8 cellular contexts compared by ENCODE assay signal in genomic region chr18:11654736-11655604, GRCh38. TPM values are rescaled to one million over a fixed set of nuclear protein-coding genes. Genes with fewer than 3 reads are reported as not detected.
DNase-seq lines count a peak whose midpoint lies in the region; ATAC-seq, FAIRE-seq and TF ChIP-seq lines count a peak whose summit lies in the region.

No MANE protein-coding gene starts in this region.

- ATAC-seq in left lung = peak; percentile 83
- no peak for ATAC-seq in HG02759 (IDR thresholded peaks at IDR 0.05; ENCODE audit: unreplicated experiment)
- ATAC-seq in GM21737 (IDR thresholded peaks at IDR 0.05; ENCODE audit: unreplicated experiment) = no peak

- H3K4me1 ChIP-seq in left lung = peaks cover 2 to 7% of the 10 kb centered on the region in 2 donors

- intact Hi-C loops in left lung (cut with DNase I) = no loop called here

- peaks cover 0 to 4% of the 10 kb centered on the region in 2 donors for H3K9me3 ChIP-seq in left lung

- DNase-seq in COLO829 (ENCODE audit: low spot score) (peak; percentile 64), HTR-8/SVneo (ENCODE audit: insufficient read length, low spot score) (peak; percentile 69), cardiac fibroblast (ENCODE audit: low read depth in 2 of 2) (peak; percentile 32 to 50), left lung (peak; percentile 43 to 85)
- DNase-seq in T-helper 2 cell treated with Interferon-gamma antibody and Interleukin-4, amounts not matched to agents 5 μg/mL and 100 μg/mL, for 36 hours (ENCODE audit: low spot score) = peak; percentile 6
- peak; percentile 40 to 66 for DNase-seq in stimulated activated CD4-positive, alpha-beta T cell treated with anti-CD3 and anti-CD28 coated beads, Interleukin-4, amount 100 ng/mL, for 48 hours (ENCODE audit: low read depth in 2 of 2)

- peak; percentile 57 for FAIRE-seq in HTR-8/SVneo (lab: Jason Lieb, UNC)

- H3K4me1 Mint-ChIP-seq in T-helper 2 cell treated with Interferon-gamma antibody and Interleukin-4, amounts not matched to agents 5 μg/mL and 100 μg/mL, for 36 hours (ENCODE audit: low read depth) = peaks cover 2% of the 10 kb centered on the region

- no peaks in the 10 kb centered on the region for H3K36me3 Mint-ChIP-seq in T-helper 2 cell treated with Interferon-gamma antibody and Interleukin-4, amounts not matched to agents 5 μg/mL and 100 μg/mL, for 36 hours (ENCODE audit: low read depth)

- no peak overlapping the region for H3K27ac ChIP-seq in left lung

- peaks cover 32% of the 10 kb centered on the region for H3K27me3 Mint-ChIP-seq in T-helper 2 cell treated with Interferon-gamma antibody and Interleukin-4, amounts not matched to agents 5 μg/mL and 100 μg/mL, for 36 hours (ENCODE audit: low read depth)

- TF ChIP-seq CTCF in cardiac fibroblast (IDR thresholded peaks at IDR 0.05; ENCODE audit: low read depth, low read length) = peak; percentile 79
- peak; percentile 72 to 83 for TF ChIP-seq CTCF in left lung (IDR thresholded peaks at IDR 0.05)

- peaks cover 0 to 27% of the 10 kb centered on the region in 2 donors for H3K27me3 ChIP-seq in left lung

- no peaks in the 10 kb centered on the region for H3K36me3 ChIP-seq in left lung

- H3K9me3 Mint-ChIP-seq in T-helper 2 cell treated with Interferon-gamma antibody and Interleukin-4, amounts not matched to agents 5 μg/mL and 100 μg/mL, for 36 hours = no peaks in the 10 kb centered on the region

- H3K4me3 Mint-ChIP-seq in T-helper 2 cell treated with Interferon-gamma antibody and Interleukin-4, amounts not matched to agents 5 μg/mL and 100 μg/mL, for 36 hours = peak overlapping the region; percentile 16

- H3K4me3 ChIP-seq in cardiac fibroblast (replicated peaks in 1 of 2; ENCODE audit: low read depth in 2 of 2, low read length in 2 of 2) (no peak overlapping the region), left lung (no peak overlapping the region)

- H3K27ac Mint-ChIP-seq in T-helper 2 cell treated with Interferon-gamma antibody and Interleukin-4, amounts not matched to agents 5 μg/mL and 100 μg/mL, for 36 hours = no peak overlapping the region

RNA-seq across cellular contexts. Expression of gene GNAL, which starts 34.1 kb away (rescaled TPM):
- total RNA-seq in left lung = 1 to 10 TPM; 1.8 to 5.7 TPM

RNA-seq across cellular contexts. Expression of gene SLC35G4, which starts 45.6 kb away (rescaled TPM):
- not detected for total RNA-seq in left lung

Comparison
In these comparisons a context has a peak if more than half of its experiments do, and no peak if none do; other contexts are left out.
1. DNase-seq: peak in every context shown above with its lines; median percentile 69 in HTR-8/SVneo; 64 in COLO829; 64 in left lung; 53 in stimulated activated CD4-positive, alpha-beta T cell treated with anti-CD3 and anti-CD28 coated beads, Interleukin-4, amount 100 ng/mL, for 48 hours; 41 in cardiac fibroblast; 6 in T-helper 2 cell treated with Interferon-gamma antibody and Interleukin-4, amounts not matched to agents 5 μg/mL and 100 μg/mL, for 36 hours.